In genomic region chr4:3365871-3366842, GRCh38 we compare ENCODE assay signal across 26 cellular contexts.
A peak's percentile ranks its signal among the peaks of the same experiment; 100 is the strongest.
DNase-seq lines count a peak whose midpoint lies in the region; ATAC-seq and TF ChIP-seq lines count a peak whose summit lies in the region.
"Had no signal": no experiment of that assay in that cellular context is flagged by ENCODE, and none has a peak within 500 bp of the region (broad histone marks: within the 10 kb centered on the region; RNA-seq: fewer than 3 reads in every experiment).

No MANE protein-coding gene starts in this region.

- no peaks in the 10 kb centered on the region for H3K23me2 ChIP-seq in H9 (ENCODE audit: insufficient read length, low read depth, low read length, poor library complexity, severe bottlenecking)

- H3K9me3 Mint-ChIP-seq in H9 = 0 out of 5 replicates have a peak, but pooled peaks cover 0 to 4% of the 10 kb centered on the region in 2 experiments
- no peaks in the 10 kb centered on the region for H3K9me3 Mint-ChIP-seq in CD14-positive monocyte
- H3K9me3 Mint-ChIP-seq: activated T-helper 1 cell treated with anti-CD3 and anti-CD28 coated beads, Interleukin-12 subunit alpha, Interleukin-12 subunit beta, Interleukin-2, Interleukin-4 antibody, amounts not matched to agents 30 ng/mL and 10 ng/mL and 1 ng/mL, durations not matched to agents 14 hours and 24 hours and 36 hours; CD4-positive, alpha-beta T cell; T-helper 2 cell treated with Interferon-gamma antibody and Interleukin-4, amounts not matched to agents 5 μg/mL and 100 μg/mL, for 36 hours had no signal

- no peak for TF ChIP-seq CTCF in H9 (conservative IDR thresholded peaks at IDR 0.05)
- TF ChIP-seq CTCF in osteoblast (IDR thresholded peaks at IDR 0.05; ENCODE audit: extremely low read depth, low read depth, low read length) = no peak
- no peak for TF ChIP-seq CTCF in hepatocyte (IDR thresholded peaks at IDR 0.05; ENCODE audit: poor library complexity)
- no peak for TF ChIP-seq CTCF in CD14-positive monocyte (IDR thresholded peaks at IDR 0.05)

- no peak overlapping the region for H3K56ac ChIP-seq in H9 (ENCODE audit: insufficient read length, low read depth, low read length)

- H3K27me3 ChIP-seq in H9 (ENCODE audit: insufficient read depth, low read length) (no peaks in the 10 kb centered on the region; the same call in 1 of the 2 replicates), osteoblast (ENCODE audit: insufficient read depth, low read length) (no peaks in the 10 kb centered on the region), hepatocyte (no peaks in the 10 kb centered on the region)
- H3K27me3 ChIP-seq: breast epithelium, esophagus muscularis mucosa, foreskin keratinocyte had no signal

- DNase-seq in H9 (no peak), T-helper 17 cell (no peak), left colon (no peak), osteoblast (ENCODE audit: insufficient read length, low spot score, missing footprints) (peak; percentile 78), hepatocyte (ENCODE audit: low spot score) (no peak), CD14-positive monocyte (ENCODE audit: low spot score) (no peak)
- DNase-seq: activated CD4-positive, alpha-beta T cell treated with anti-CD3 and anti-CD28 coated beads, Interleukin-2, amount 10 ng/mL, durations not matched to agents 7 days and 5 days; activated naive CD4-positive, alpha-beta T cell treated with anti-CD3 and anti-CD28 coated beads, Interleukin-2, amount 50 U/mL, for 16 hours; amniotic stem cell; CD4-positive, alpha-beta T cell; effector memory CD4-positive, alpha-beta T cell; foreskin keratinocyte; left cardiac atrium; MM.1S; NCI-H1417 treated with DMSO at 0.1 percent for 48 hours; NCI-H774; stimulated activated CD4-positive, alpha-beta T cell treated with anti-CD3 and anti-CD28 coated beads, Interleukin-2, amount 100 ng/mL, for 48 hours had no signal

- no peak overlapping the region for H2BK12ac ChIP-seq in H9 (ENCODE audit: insufficient read length, low read depth, low read length)

- H3K36me3 ChIP-seq in osteoblast (ENCODE audit: insufficient read depth, low read length) (no peaks in the 10 kb centered on the region), hepatocyte (replicated peaks; ENCODE audit: insufficient read depth, low read depth) (no peaks in the 10 kb centered on the region)
- H3K36me3 ChIP-seq: breast epithelium, esophagus muscularis mucosa had no signal

- H3K4me3 Mint-ChIP-seq in H9 = peak overlapping the region in 1 of 2 experiments; percentile 46; a peak in 2 of 5 replicates
- peak overlapping the region; percentile 12 for H3K4me3 Mint-ChIP-seq in T-helper 17 cell
- H3K4me3 Mint-ChIP-seq in CD14-positive monocyte = no peak overlapping the region
- H3K4me3 Mint-ChIP-seq: activated CD4-positive, alpha-beta T cell treated with anti-CD3 and anti-CD28 coated beads, Interleukin-2, amount 10 ng/mL, durations not matched to agents 7 days and 5 days; activated T-helper 1 cell treated with anti-CD3 and anti-CD28 coated beads, Interleukin-12 subunit alpha, Interleukin-12 subunit beta, Interleukin-2, Interleukin-4 antibody, amounts not matched to agents 30 ng/mL and 10 ng/mL and 1 ng/mL, durations not matched to agents 14 hours and 24 hours and 36 hours; CD4-positive, alpha-beta T cell; T-helper 2 cell treated with Interferon-gamma antibody and Interleukin-4, amounts not matched to agents 5 μg/mL and 100 μg/mL, for 36 hours had no signal

- WGBS in H9 (ENCODE audit: extremely low coverage, insufficient read length, low lambda C conversion rate) = no CpG with 5 or more reads among the region's 30 CpGs
- WGBS in hepatocyte (ENCODE audit: low lambda C conversion rate, missing lambda C conversion rate) = 93% methylated on average over 28 of the region's 30 CpGs

- no peak overlapping the region for H2BK20ac ChIP-seq in H9 (ENCODE audit: low read depth, low read length, poor library complexity, severe bottlenecking)

- no peak overlapping the region for H3T11ph ChIP-seq in H9 (ENCODE audit: low read length)

- no peak overlapping the region for H4K5ac ChIP-seq in H9 (ENCODE audit: insufficient read length, low read depth, low read length)

- H2BK120ac ChIP-seq in H9 (ENCODE audit: low read depth, low read length, poor library complexity, severe bottlenecking) = no peak overlapping the region

- H3K27me3 Mint-ChIP-seq in H9 (ENCODE audit: low read depth) (peaks cover 11% of the 10 kb centered on the region), T-helper 17 cell (peaks cover 25% of the 10 kb centered on the region), CD14-positive monocyte (ENCODE audit: low read depth in 3 of 3) (peaks cover 18 to 47% (median 22%) of the 10 kb centered on the region in 3 donors)

- H3K9me3 ChIP-seq in H9 (ENCODE audit: control insufficient read depth, low read depth, low read length) (no peaks in the 10 kb centered on the region), T-helper 17 cell (ENCODE audit: control insufficient read depth, low read length, poor library complexity, severe bottlenecking) (no peaks in the 10 kb centered on the region), osteoblast (ENCODE audit: low read depth, low read length) (no peaks in the 10 kb centered on the region), hepatocyte (ENCODE audit: low read depth) (no peaks in the 10 kb centered on the region)
- H3K9me3 ChIP-seq: breast epithelium, esophagus muscularis mucosa had no signal

- H3K79me1 ChIP-seq in H9 (ENCODE audit: insufficient read depth, low read depth, low read length, poor library complexity, severe bottlenecking) = no peaks in the 10 kb centered on the region

- H2BK15ac ChIP-seq in H9 (ENCODE audit: low read depth, low read length) = no peak overlapping the region

- H3K27ac ChIP-seq in H9 (ENCODE audit: insufficient read length, low read depth, low read length) = no peak overlapping the region
- H3K27ac ChIP-seq in osteoblast (ENCODE audit: low read depth, low read length) = no peak overlapping the region
- no peak overlapping the region for H3K27ac ChIP-seq in hepatocyte
- H3K27ac ChIP-seq: breast epithelium, esophagus muscularis mucosa, foreskin keratinocyte, KMS-11, RWPE1, VCaP had no signal

- H3K9me2 ChIP-seq in hepatocyte (replicated peaks; ENCODE audit: insufficient read depth) = no peaks in the 10 kb centered on the region

- H3K79me2 ChIP-seq in H9 (ENCODE audit: insufficient read depth, low read length) (no peaks in the 10 kb centered on the region), osteoblast (ENCODE audit: insufficient read depth, low read length) (peaks cover 21% of the 10 kb centered on the region), hepatocyte (peaks cover 17% of the 10 kb centered on the region)

- H4K20me1 ChIP-seq in H9 (ENCODE audit: control insufficient read depth, insufficient read depth, insufficient read length) (peaks cover 2% of the 10 kb centered on the region), osteoblast (ENCODE audit: insufficient read depth, low read length) (peaks cover 15% of the 10 kb centered on the region), hepatocyte (ENCODE audit: insufficient read depth, poor library complexity, severe bottlenecking) (peaks cover 25% of the 10 kb centered on the region)

- no peak overlapping the region for H3K4ac ChIP-seq in H9 (ENCODE audit: low read depth, low read length)

- intact Hi-C loops in left colon (cut with DNase I, micrococcal nuclease) (no loop called here), CD14-positive monocyte (cut with micrococcal nuclease) (loop anchor here (5.0 kb wide), 2 partner anchors 36 to 41 kb away; no protein-coding TSS in a partner anchor)

- H3K27ac Mint-ChIP-seq in H9 (peak overlapping the region in 1 of 3 experiments; percentile 39; a peak in 2 of 7 replicates), T-helper 17 cell (no peak overlapping the region), CD14-positive monocyte (no peak overlapping the region)
- H3K27ac Mint-ChIP-seq: activated CD4-positive, alpha-beta T cell treated with anti-CD3 and anti-CD28 coated beads, Interleukin-2, amount 10 ng/mL, durations not matched to agents 7 days and 5 days; activated T-helper 1 cell treated with anti-CD3 and anti-CD28 coated beads, Interleukin-12 subunit alpha, Interleukin-12 subunit beta, Interleukin-2, Interleukin-4 antibody, amounts not matched to agents 30 ng/mL and 10 ng/mL and 1 ng/mL, durations not matched to agents 14 hours and 24 hours and 36 hours; CD4-positive, alpha-beta T cell; T-helper 2 cell treated with Interferon-gamma antibody and Interleukin-4, amounts not matched to agents 5 μg/mL and 100 μg/mL, for 36 hours had no signal

- H3K4me2 ChIP-seq in H9 (ENCODE audit: insufficient read depth, insufficient read length, low read length) (no peak overlapping the region), osteoblast (ENCODE audit: insufficient read depth, low read length) (no peak overlapping the region), hepatocyte (no peak overlapping the region)
- H3K4me2 ChIP-seq: KMS-11 had no signal

- no peak overlapping the region for H4K8ac ChIP-seq in H9 (replicated peaks; ENCODE audit: insufficient read length, low read depth, low read length)

- H3K18ac ChIP-seq in H9 (ENCODE audit: insufficient read length, low read depth, low read length) = no peak overlapping the region

- H3K4me3 ChIP-seq in osteoblast (ENCODE audit: insufficient read depth, low read length) = no peak overlapping the region
- H3K4me3 ChIP-seq in hepatocyte = no peak overlapping the region
- H3K4me3 ChIP-seq: breast epithelium, esophagus muscularis mucosa had no signal

- no peak overlapping the region for H2BK5ac ChIP-seq in H9 (ENCODE audit: insufficient read length, low read length)

- H4K91ac ChIP-seq in H9 (ENCODE audit: insufficient read length, low read depth, low read length) = no peak overlapping the region

- H3K9ac ChIP-seq in H9 (ENCODE audit: extremely low read depth, insufficient read length, low read length) = no peak overlapping the region
- H3K9ac ChIP-seq: KMS-11 had no signal

- H3K4me1 ChIP-seq in H9 (ENCODE audit: insufficient read depth, low read length) = peaks cover 4% of the 10 kb centered on the region; the same call in 1 of the 2 replicates
- H3K4me1 ChIP-seq in osteoblast (ENCODE audit: insufficient read depth, low read length) = peaks cover 19% of the 10 kb centered on the region
- peaks cover 13% of the 10 kb centered on the region for H3K4me1 ChIP-seq in hepatocyte (ENCODE audit: insufficient read depth)

- H2AFZ ChIP-seq in H9 (ENCODE audit: low read length) = no peak overlapping the region
- no peak overlapping the region for H2AFZ ChIP-seq in osteoblast (ENCODE audit: low read length)
- H2AFZ ChIP-seq in hepatocyte = no peak overlapping the region

- H3K36me3 Mint-ChIP-seq in H9 (ENCODE audit: insufficient read depth in 1 of 3, low read depth in 3 of 3) (peaks cover 0 to 2% (median 0%) of the 10 kb centered on the region in 3 experiments; a peak in 3 of 7 replicates), T-helper 17 cell (ENCODE audit: low read depth) (peaks cover 2% of the 10 kb centered on the region), CD14-positive monocyte (peaks cover 7 to 12% of the 10 kb centered on the region in 2 donors)

- no peak overlapping the region for H2AK5ac ChIP-seq in H9 (ENCODE audit: insufficient read length, low read length)

- ATAC-seq in T-helper 17 cell = no peak
- peak; percentile 4 for ATAC-seq in left colon
- ATAC-seq in GM21825 (IDR thresholded peaks at IDR 0.05; ENCODE audit: unreplicated experiment) = no peak
- ATAC-seq: foreskin keratinocyte, HCT116, left cardiac atrium had no signal

- H3K14ac ChIP-seq in H9 (ENCODE audit: insufficient read depth, low read length) = peak overlapping the region; percentile 24; the same call in 1 of the 2 replicates

- H3K23ac ChIP-seq in H9 (ENCODE audit: insufficient read length, low read depth, low read length) = no peak overlapping the region

- H3K4me1 Mint-ChIP-seq in H9 (peaks cover 29 to 45% of the 10 kb centered on the region in 2 experiments), T-helper 17 cell (peaks cover 29% of the 10 kb centered on the region), CD14-positive monocyte (peaks cover 41% of the 10 kb centered on the region)

Comparison
In these comparisons a context has a peak if more than half of its experiments do, and no peak if none do; other contexts are left out.
1. intact Hi-C loops: an anchor here in CD14-positive monocyte (5.0 kb wide); none called in left colon.